18 cellular contexts compared by ENCODE assay signal in genomic region chrX:38927592-38927991, GRCh38.
DNase-seq lines count a peak whose midpoint lies in the region; ATAC-seq, FAIRE-seq and TF ChIP-seq lines count a peak whose summit lies in the region.
"Had no signal": no experiment of that assay in that cellular context is flagged by ENCODE, and none has a peak within 500 bp of the region (broad histone marks: within the 10 kb centered on the region; RNA-seq: fewer than 3 reads in every experiment).

No MANE protein-coding gene starts in this region.

- H2AFZ ChIP-seq in astrocyte (ENCODE audit: low read depth, low read length), result no peak overlapping the region
- H2AFZ ChIP-seq: GM23248 had no signal

- no peaks in the 10 kb centered on the region for H3K36me3 Mint-ChIP-seq in astrocyte (ENCODE audit: low read depth, unreplicated experiment)

- H3K4me1 Mint-ChIP-seq in astrocyte (ENCODE audit: low read depth, unreplicated experiment), result peaks cover 1% of the 10 kb centered on the region

- no peaks in the 10 kb centered on the region for H3K4me1 ChIP-seq in astrocyte (ENCODE audit: insufficient read depth, low read length)
- H3K4me1 ChIP-seq in pancreas, result peaks cover 0 to 3% (median 0%) of the 10 kb centered on the region in 3 donors
- peaks cover 20% of the 10 kb centered on the region for H3K4me1 ChIP-seq in stomach smooth muscle (ENCODE audit: control insufficient read depth, insufficient read depth, low read length)
- H3K4me1 ChIP-seq: A549, HAP-1 had no signal

- no peak overlapping the region for H3K27ac Mint-ChIP-seq in astrocyte (ENCODE audit: unreplicated experiment)
- H3K27ac Mint-ChIP-seq: CD4-positive, alpha-beta T cell had no signal

- H3K27me3 ChIP-seq in astrocyte (ENCODE audit: insufficient read depth, low read length) (no peaks in the 10 kb centered on the region), pancreas (no peaks in the 10 kb centered on the region), stomach smooth muscle (ENCODE audit: control insufficient read depth in 1 of 2, insufficient read depth in 2 of 2, low read length in 2 of 2) (peaks cover 0 to 5% of the 10 kb centered on the region in 2 donors)

- TF ChIP-seq CTCF in astrocyte (IDR thresholded peaks at IDR 0.05; ENCODE audit: insufficient read depth, low read depth, low read length) (no peak), pancreas (IDR thresholded peaks at IDR 0.05) (no peak)

- H3K27ac ChIP-seq in astrocyte (ENCODE audit: low read depth, low read length), result no peak overlapping the region
- H3K27ac ChIP-seq in pancreas, result no peak overlapping the region
- H3K27ac ChIP-seq in stomach smooth muscle (ENCODE audit: low read length), result peak overlapping the region; percentile 31
- H3K27ac ChIP-seq: A549, C4-2B, GM23248 had no signal

- H3K79me2 ChIP-seq in astrocyte (ENCODE audit: insufficient read depth, low read length), result no peaks in the 10 kb centered on the region

- DNase-seq in GM19239 (ENCODE audit: insufficient read length, low spot score) (no peak), astrocyte (ENCODE audit: low read depth) (no peak), pancreas (no peak), COLO829 (ENCODE audit: low spot score) (no peak), RCC 7860 (ENCODE audit: low spot score) (no peak)
- DNase-seq: AML-193; CD4-positive, alpha-beta T cell; DMS153; DMS79; GDM1; GM23248; IMR-90 had no signal

- H4K20me1 ChIP-seq in astrocyte (ENCODE audit: insufficient read depth, low read length), result no peaks in the 10 kb centered on the region

- FAIRE-seq in GM19239 (lab: Jason Lieb, UNC) (peak; percentile 82), astrocyte (lab: Jason Lieb, UNC) (peak; percentile 78), pancreas (lab: Jason Lieb, UNC) (peak; percentile 37), RCC 7860 (lab: Jason Lieb, UNC) (no peak)
- FAIRE-seq: K562 had no signal

- ATAC-seq in pancreas (no peak), HG03342 (IDR thresholded peaks at IDR 0.05; ENCODE audit: unreplicated experiment) (no peak)
- ATAC-seq: A549, K562 had no signal

- WGBS in pancreas, 2 donors, result 74 to 92% methylated on average over 3 of the region's 3 CpGs

- no peak overlapping the region for H3K4me2 ChIP-seq in astrocyte (ENCODE audit: low read length)
- H3K4me2 ChIP-seq: A549 had no signal

- H3K27me3 Mint-ChIP-seq in astrocyte (ENCODE audit: low read depth, unreplicated experiment), result no peaks in the 10 kb centered on the region
- H3K27me3 Mint-ChIP-seq: CD4-positive, alpha-beta T cell had no signal

- H3K9me3 ChIP-seq in astrocyte (ENCODE audit: insufficient read depth, low read depth, low read length), result no peaks in the 10 kb centered on the region
- H3K9me3 ChIP-seq in pancreas, result no peaks in the 10 kb centered on the region
- peaks cover 0 to 2% of the 10 kb centered on the region in 2 donors for H3K9me3 ChIP-seq in stomach smooth muscle (ENCODE audit: control insufficient read depth in 2 of 2, low read length in 2 of 2)
- H3K9me3 ChIP-seq: A549, HAP-1 had no signal

- H3K9me3 Mint-ChIP-seq in astrocyte (ENCODE audit: unreplicated experiment), result no peaks in the 10 kb centered on the region
- H3K9me3 Mint-ChIP-seq: CD4-positive, alpha-beta T cell had no signal

- no peak overlapping the region for H3K4me3 Mint-ChIP-seq in astrocyte (ENCODE audit: unreplicated experiment)
- H3K4me3 Mint-ChIP-seq: CD4-positive, alpha-beta T cell had no signal

- intact Hi-C loops in pancreas (cut with DNase I), result no loop called here

- H3K36me3 ChIP-seq in astrocyte (ENCODE audit: insufficient read depth, low read length) (no peaks in the 10 kb centered on the region), pancreas (no peaks in the 10 kb centered on the region), stomach smooth muscle (ENCODE audit: control insufficient read depth in 2 of 2, insufficient read depth in 2 of 2, low read length in 2 of 2) (no peaks in the 10 kb centered on the region)
- H3K36me3 ChIP-seq: HAP-1 had no signal

- H3K9ac ChIP-seq in astrocyte (ENCODE audit: low read length) (no peak overlapping the region), stomach smooth muscle (ENCODE audit: low read length in 2 of 2) (no peak overlapping the region)
- H3K9ac ChIP-seq: GM23248 had no signal

- no peak overlapping the region for H3K4me3 ChIP-seq in astrocyte (ENCODE audit: insufficient read depth, low read depth, low read length)
- no peak overlapping the region for H3K4me3 ChIP-seq in pancreas
- no peak overlapping the region for H3K4me3 ChIP-seq in stomach smooth muscle (ENCODE audit: low read length in 2 of 2)
- H3K4me3 ChIP-seq: A549, GM23248, HAP-1, K562 had no signal
